ENCODE assay signal across 20 cellular contexts in genomic region chr11:110126936-110127335, GRCh38. TPM values are rescaled to one million over a fixed set of nuclear protein-coding genes. Genes with fewer than 3 reads are reported as not detected.
DNase-seq lines count a peak whose midpoint lies in the region; ATAC-seq and TF ChIP-seq lines count a peak whose summit lies in the region.
"Had no signal": no experiment of that assay in that cellular context is flagged by ENCODE, and none has a peak within 500 bp of the region (broad histone marks: within the 10 kb centered on the region; RNA-seq: fewer than 3 reads in every experiment).

No MANE protein-coding gene starts in this region.

- intact Hi-C loops in left lung (cut with DNase I), result no loop called here

- ATAC-seq in left lung (peak; percentile 30), HG03108 (IDR thresholded peaks at IDR 0.05; ENCODE audit: unreplicated experiment) (no peak), GM21447 (IDR thresholded peaks at IDR 0.05; ENCODE audit: unreplicated experiment) (no peak)
- ATAC-seq: GM23338 had no signal

- DNase-seq in EH (ENCODE audit: low read depth) (peak; percentile 39), astrocyte of the hippocampus (ENCODE audit: low read depth, low spot score) (peak; percentile 29), left lung (no peak), renal cortical epithelial cell (ENCODE audit: low read depth) (peak; percentile 23), NCI-H2227 treated with DMSO at 0.1 percent for 48 hours (lab: John Stamatoyannopoulos, UW) (no peak), cerebellar cortex (ENCODE audit: low spot score) (no peak)
- DNase-seq: ACHN, AML-193, Caco-2, DMS153, EL, KG1, NCI-H1436, NCI-H2081, NCI-H510A, NCI-H82 had no signal

- H3K27ac ChIP-seq in left lung, result no peak overlapping the region
- H3K27ac ChIP-seq: SJSA1 had no signal

- H3K36me3 ChIP-seq in left lung, result no peaks in the 10 kb centered on the region
- H3K36me3 ChIP-seq: SJSA1 had no signal

- no peaks in the 10 kb centered on the region for H3K27me3 ChIP-seq in left lung
- H3K27me3 ChIP-seq: SJSA1 had no signal

- no peaks in the 10 kb centered on the region for H3K4me1 ChIP-seq in left lung
- H3K4me1 ChIP-seq: SJSA1 had no signal

- TF ChIP-seq CTCF in left lung (IDR thresholded peaks at IDR 0.05), result no peak

- no peaks in the 10 kb centered on the region for H3K9me3 ChIP-seq in left lung
- H3K9me3 ChIP-seq: Caco-2, SJSA1 had no signal

- no peak overlapping the region for H3K4me3 ChIP-seq in left lung
- H3K4me3 ChIP-seq: GM23338, SJSA1 had no signal

RNA-seq across cellular contexts. Expression of gene ZC3H12C, which starts 33.7 kb away (rescaled TPM):
- total RNA-seq in left lung, result 10 to 100 TPM; 15.1 to 16.2 TPM
- 24.1 and 25.9 TPM in 2 replicates for total RNA-seq in renal cortical epithelial cell

Comparison
In these comparisons a context has a peak if more than half of its experiments do, and no peak if none do; other contexts are left out.
1. DNase-seq: peak in EH (single experiment), astrocyte of the hippocampus (single experiment) and renal cortical epithelial cell (single experiment); none in left lung (0 of 2), NCI-H2227 treated with DMSO at 0.1 percent for 48 hours (single experiment) and cerebellar cortex (single experiment).